Comparison of ENCODE assay signal across 16 cellular contexts in genomic region chr3:115165266-115165665, GRCh38. TPM values are rescaled to one million over a fixed set of nuclear protein-coding genes. Genes with fewer than 3 reads are reported as not detected.
DNase-seq lines count a peak whose midpoint lies in the region; ATAC-seq and TF ChIP-seq lines count a peak whose summit lies in the region.
"Had no signal": no experiment of that assay in that cellular context is flagged by ENCODE, and none has a peak within 500 bp of the region (broad histone marks: within the 10 kb centered on the region; RNA-seq: fewer than 3 reads in every experiment).

No MANE protein-coding gene starts in this region.

- H3K36me3 Mint-ChIP-seq in activated T-cell treated with anti-CD3 and anti-CD28 coated beads, Interleukin-2, amount 50 U/mL, for 4 hours (ENCODE audit: insufficient read depth): no peaks in the 10 kb centered on the region
- H3K36me3 Mint-ChIP-seq in activated naive CD8-positive, alpha-beta T cell: peaks cover 4% of the 10 kb centered on the region
- no peaks in the 10 kb centered on the region for H3K36me3 Mint-ChIP-seq in naive thymus-derived CD8-positive, alpha-beta T cell

- H3K9me3 ChIP-seq in Loucy (ENCODE audit: insufficient read depth, low read depth, low read length) (no peaks in the 10 kb centered on the region), Karpas-422 (ENCODE audit: low read length) (no peaks in the 10 kb centered on the region)
- H3K9me3 ChIP-seq: testis had no signal

- no peaks in the 10 kb centered on the region for H3K9me3 Mint-ChIP-seq in activated T-cell treated with anti-CD3 and anti-CD28 coated beads, Interleukin-2, amount 50 U/mL, for 4 hours
- no peaks in the 10 kb centered on the region for H3K9me3 Mint-ChIP-seq in activated naive CD8-positive, alpha-beta T cell (ENCODE audit: low read depth)
- no peaks in the 10 kb centered on the region for H3K9me3 Mint-ChIP-seq in naive thymus-derived CD8-positive, alpha-beta T cell

- no peaks in the 10 kb centered on the region for H4K20me1 ChIP-seq in Loucy (ENCODE audit: insufficient read depth, low read length, poor library complexity, severe bottlenecking)
- no peaks in the 10 kb centered on the region for H4K20me1 ChIP-seq in Karpas-422 (ENCODE audit: insufficient read depth, low read depth, low read length)

- H3K4me3 ChIP-seq in Loucy (ENCODE audit: low read length, poor library complexity, severe bottlenecking) (peak overlapping the region; percentile 21), Karpas-422 (ENCODE audit: low read length) (no peak overlapping the region)
- H3K4me3 ChIP-seq: dorsolateral prefrontal cortex, GM12878, testis had no signal

- POLR2A ChIA-PET in naive thymus-derived CD8-positive, alpha-beta T cell (lab: Charles Lee): interaction anchor here (1.0 to 4.8 kb wide), 4 partner anchors 16 to 68 kb away, joined by 3 to 55 read pairs (median 6); partner anchors contain the start of gene ZBTB20

- no peak for DNase-seq in activated T-cell treated with anti-CD3 and anti-CD28 coated beads, Interleukin-2, amount 50 U/mL, for 4 hours
- DNase-seq in activated T-cell treated with anti-CD3 and anti-CD28 coated beads for 4 hours (no peak), GM19240 (ENCODE audit: insufficient read length, low spot score) (no peak), Karpas-422 (no peak)
- peak in 6 of 10 donors; percentile 10 to 69 (median 52) for DNase-seq in naive thymus-derived CD8-positive, alpha-beta T cell
- DNase-seq: activated gamma-delta T cell, dorsolateral prefrontal cortex, head of caudate nucleus, NCI-H1436, right cardiac atrium, RPMI8226, testis had no signal

- H3K4me2 ChIP-seq in Loucy (ENCODE audit: low read depth, low read length, poor library complexity, severe bottlenecking) (peak overlapping the region; percentile 59), Karpas-422 (ENCODE audit: low read depth, low read length, poor library complexity, severe bottlenecking) (no peak overlapping the region)

- no peak overlapping the region for H3K4me3 Mint-ChIP-seq in activated T-cell treated with anti-CD3 and anti-CD28 coated beads, Interleukin-2, amount 50 U/mL, for 4 hours
- peak overlapping the region; percentile 31 for H3K4me3 Mint-ChIP-seq in activated naive CD8-positive, alpha-beta T cell
- peak overlapping the region in 9 of 10 donors; percentile 5 to 78 (median 45) for H3K4me3 Mint-ChIP-seq in naive thymus-derived CD8-positive, alpha-beta T cell

- H3F3A ChIP-seq in Loucy (ENCODE audit: low read depth): peaks cover 10% of the 10 kb centered on the region; the same call in 1 of the 2 replicates

- ATAC-seq in activated T-cell treated with anti-CD3 and anti-CD28 coated beads, Interleukin-2, amount 50 U/mL, for 4 hours: peak; percentile 43 to 70
- peak; percentile 93 to 96 for ATAC-seq in naive thymus-derived CD8-positive, alpha-beta T cell
- no peak for ATAC-seq in HG02763 (IDR thresholded peaks at IDR 0.05; ENCODE audit: unreplicated experiment)
- ATAC-seq: GM12878, right cardiac atrium had no signal

- H2AFZ ChIP-seq in Loucy (ENCODE audit: low read length): no peak overlapping the region
- H2AFZ ChIP-seq in Karpas-422 (ENCODE audit: low read length): no peak overlapping the region

- H3K9me2 ChIP-seq in Loucy (replicated peaks; ENCODE audit: low read depth, low read length) (no peaks in the 10 kb centered on the region), Karpas-422 (replicated peaks; ENCODE audit: insufficient read depth, low read length) (no peaks in the 10 kb centered on the region)

- no peak overlapping the region for H3K27ac ChIP-seq in Karpas-422 (ENCODE audit: low read length)
- H3K27ac ChIP-seq: dorsolateral prefrontal cortex, testis had no signal

- peaks cover 34% of the 10 kb centered on the region for H3K4me1 Mint-ChIP-seq in activated T-cell treated with anti-CD3 and anti-CD28 coated beads, Interleukin-2, amount 50 U/mL, for 4 hours (ENCODE audit: low read depth)
- peaks cover 30% of the 10 kb centered on the region for H3K4me1 Mint-ChIP-seq in activated naive CD8-positive, alpha-beta T cell (ENCODE audit: low read depth)
- H3K4me1 Mint-ChIP-seq in naive thymus-derived CD8-positive, alpha-beta T cell: peaks cover 19 to 30% (median 29%) of the 10 kb centered on the region in 4 donors

- no peaks in the 10 kb centered on the region for H3K27me3 Mint-ChIP-seq in activated T-cell treated with anti-CD3 and anti-CD28 coated beads, Interleukin-2, amount 50 U/mL, for 4 hours (ENCODE audit: low read depth)
- H3K27me3 Mint-ChIP-seq in activated naive CD8-positive, alpha-beta T cell: no peaks in the 10 kb centered on the region
- no peaks in the 10 kb centered on the region for H3K27me3 Mint-ChIP-seq in naive thymus-derived CD8-positive, alpha-beta T cell

- H3K36me3 ChIP-seq in Loucy (ENCODE audit: insufficient read depth, low read length): no peaks in the 10 kb centered on the region
- no peaks in the 10 kb centered on the region for H3K36me3 ChIP-seq in Karpas-422 (ENCODE audit: insufficient read depth, low read length)

- peak overlapping the region; percentile 62 for H3K27ac Mint-ChIP-seq in activated naive CD8-positive, alpha-beta T cell
- H3K27ac Mint-ChIP-seq in naive thymus-derived CD8-positive, alpha-beta T cell: peak overlapping the region; percentile 65 to 97 (median 89)

- H3K4me1 ChIP-seq in Loucy (ENCODE audit: insufficient read depth, low read length, poor library complexity, severe bottlenecking) (peaks cover 45% of the 10 kb centered on the region), Karpas-422 (ENCODE audit: low read length) (no peaks in the 10 kb centered on the region)
- H3K4me1 ChIP-seq: testis had no signal

- H3K79me2 ChIP-seq in Loucy (ENCODE audit: insufficient read depth, low read length) (no peaks in the 10 kb centered on the region), Karpas-422 (ENCODE audit: low read length) (no peaks in the 10 kb centered on the region)

- H3K9ac ChIP-seq in Loucy (ENCODE audit: low read depth, low read length, poor library complexity, severe bottlenecking) (peak overlapping the region; percentile 33), Karpas-422 (ENCODE audit: low read length) (no peak overlapping the region)

- H3K27me3 ChIP-seq in Loucy (ENCODE audit: insufficient read depth, low read length, poor library complexity, severe bottlenecking) (no peaks in the 10 kb centered on the region), Karpas-422 (ENCODE audit: low read length) (no peaks in the 10 kb centered on the region)
- H3K27me3 ChIP-seq: dorsolateral prefrontal cortex, testis had no signal

- no peak for TF ChIP-seq CTCF in Loucy (conservative IDR thresholded peaks at IDR 0.05; ENCODE audit: low read length)

RNA-seq across cellular contexts. Expression of gene ZBTB20, which starts 18.2 kb away (rescaled TPM):
- total RNA-seq in activated T-cell treated with anti-CD3 and anti-CD28 coated beads, Interleukin-2, amount 50 U/mL, for 4 hours: 1 to 10 TPM in 2 of 3 donors, under 1 TPM in 1; 0.91 to 2.8 (median 1.8) TPM
- 10 to 100 TPM; 44.6 to 50.8 TPM for total RNA-seq in naive thymus-derived CD8-positive, alpha-beta T cell
- 10 to 100 TPM; 16.5 to 22.0 (median 20.5) TPM for polyA plus RNA-seq in naive thymus-derived CD8-positive, alpha-beta T cell
- total RNA-seq in Karpas-422 (2014; rRNA removed; shearing (Covaris generic); ENCODE audit: low replicate concordance): 1.6 and 2.8 TPM in 2 replicates

Comparison
In these comparisons a context has a peak if more than half of its experiments do, and no peak if none do; other contexts are left out.
1. DNase-seq: peak in naive thymus-derived CD8-positive, alpha-beta T cell (6 of 10); none in activated T-cell treated with anti-CD3 and anti-CD28 coated beads, Interleukin-2, amount 50 U/mL, for 4 hours (single experiment), activated T-cell treated with anti-CD3 and anti-CD28 coated beads for 4 hours (single experiment), GM19240 (single experiment) and Karpas-422 (single experiment).
2. RNA of gene ZBTB20, which starts 18.2 kb away (total RNA-seq): 44.6 to 50.8 TPM in naive thymus-derived CD8-positive, alpha-beta T cell; 0.91 to 2.8 TPM in activated T-cell treated with anti-CD3 and anti-CD28 coated beads, Interleukin-2, amount 50 U/mL, for 4 hours and 1.6 to 2.8 TPM in Karpas-422; every median in the first group is over 10 times any median in the second.